In genomic region chr11:47516984-47517853, GRCh38 we compare ENCODE assay signal across 1 cellular context.
TF ChIP-seq lines count a peak whose summit lies in the region.

No MANE protein-coding gene starts in this region.

TF ChIP-seq in HEK293, 187 proteins besides CTCF, POLR2A, EP300 and RAD21:
- TF ChIP-seq WT1 (tag by site-specific recombination; IDR thresholded peaks at IDR 0.05): no peak
- peak; percentile 64; the same call in 1 of the 2 replicates for TF ChIP-seq ZNF362 (tag by site-specific recombination; IDR thresholded peaks at IDR 0.05)
